ENCODE assay signal across 8 cellular contexts in the genomic region with DNA sequence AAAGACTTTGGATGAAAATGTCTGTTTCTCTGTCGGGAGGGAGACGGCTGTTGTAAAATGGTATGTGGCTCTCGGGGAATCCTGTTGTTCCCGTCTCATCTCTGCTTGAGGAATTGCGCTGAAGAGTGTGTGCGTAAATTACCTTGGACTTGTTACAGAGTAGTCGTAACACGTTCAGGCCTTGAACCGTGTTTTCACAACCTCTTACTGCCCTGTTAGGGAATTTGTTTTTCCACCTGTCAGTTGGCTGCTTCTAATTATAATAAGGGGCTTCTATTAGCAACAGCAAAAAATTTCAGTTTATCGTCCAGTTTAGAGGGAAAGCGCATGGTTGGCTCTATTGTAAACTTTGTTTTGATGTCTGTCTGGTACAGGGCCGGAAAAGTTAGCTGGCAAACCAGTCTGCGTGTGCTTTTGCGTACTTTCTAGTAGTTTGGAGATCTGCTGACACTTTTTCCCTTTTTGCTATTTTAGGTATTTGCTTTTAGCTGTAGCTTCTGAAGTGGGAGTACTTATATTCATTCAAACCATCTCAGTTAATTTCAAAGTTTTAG. TPM values are rescaled to one million over a fixed set of nuclear protein-coding genes. Genes with fewer than 3 reads are reported as not detected.
DNase-seq lines count a peak whose midpoint lies in the region; ATAC-seq and TF ChIP-seq lines count a peak whose summit lies in the region.

No MANE protein-coding gene starts in this region.

- H3K27me3 Mint-ChIP-seq in memory B cell: no peaks in the 10 kb centered on the region

- TF ChIP-seq CTCF in PC-9 (conservative IDR thresholded peaks at IDR 0.05) (0 out of 2 replicates have a peak, but pooled peaks have one; percentile 20), coronary artery (IDR thresholded peaks at IDR 0.05) (no peak)

- ATAC-seq in HG02852 (IDR thresholded peaks at IDR 0.05; ENCODE audit: unreplicated experiment) (peak; percentile 15), memory B cell (ENCODE audit: low read depth) (peak; percentile 5)

- under 1% methylated on average over 14 of the region's 14 CpGs for whole genome bisulfite sequencing in urinary bladder

- peak overlapping the region; percentile 97 for H3K4me2 ChIP-seq in PC-9

- CTCF ChIA-PET in PC-9 (lab: Charles Lee): no interaction called here

- TSS peak; percentile 36 for BruUV-seq in PC-9 (replicated peaks; lab: Mats Ljungman, UMichigan)

- H4K20me1 ChIP-seq in PC-9 (ENCODE audit: insufficient read depth): peaks cover 42% of the 10 kb centered on the region

- H2AFZ ChIP-seq in PC-9: peak overlapping the region; percentile 99

- H3K27ac Mint-ChIP-seq in memory B cell: peak overlapping the region; percentile 94

- H3K4me1 ChIP-seq in PC-9 (replicated peaks; ENCODE audit: insufficient read depth) (peaks cover 42% of the 10 kb centered on the region), urinary bladder (ENCODE audit: insufficient read depth) (no peaks in the 10 kb centered on the region)

- H3F3A ChIP-seq in PC-9 (ENCODE audit: insufficient read depth, low read depth): peaks cover 15% of the 10 kb centered on the region

- H3K9me3 ChIP-seq in PC-9 (ENCODE audit: insufficient read depth, low read depth): no peaks in the 10 kb centered on the region; the same call in 1 of the 2 replicates

- no peaks in the 10 kb centered on the region for H3K9me2 ChIP-seq in PC-9 (ENCODE audit: insufficient read depth)

- H3K27ac ChIP-seq in PC-9 (peak overlapping the region; percentile 90), coronary artery (peak overlapping the region; percentile 99 to 100), urinary bladder (ENCODE audit: low read depth) (peak overlapping the region; percentile 100)

- DNase-seq in DMS 273 treated with DMSO at 0.1 percent for 48 hours (lab: John Stamatoyannopoulos, UW) (peak; percentile 41), DMS 273 (lab: John Stamatoyannopoulos, UW; ENCODE audit: unreplicated experiment) (no peak), PC-9 (no peak), coronary artery (ENCODE audit: low spot score) (no peak), memory B cell (ENCODE audit: low spot score in 2 of 2) (no peak), NCI-H1436 treated with DMSO at 0.1 percent for 48 hours (lab: John Stamatoyannopoulos, UW) (no peak)

- H3K4me3 ChIP-seq in PC-9 (peak overlapping the region; percentile 64), coronary artery (peak overlapping the region; percentile 93), urinary bladder (ENCODE audit: low read depth, low read length) (peak overlapping the region; percentile 76)

- H3K9me3 Mint-ChIP-seq in memory B cell: no peaks in the 10 kb centered on the region

- intact Hi-C loops in PC-9 (cut with micrococcal nuclease; ENCODE audit: unreplicated experiment): loop anchor here (1.0 to 10.0 kb wide), 3 partner anchors 97 to 476 kb away; a partner anchor contains a TSS

- H3K27me3 ChIP-seq in PC-9 (ENCODE audit: insufficient read depth, low read depth): no peaks in the 10 kb centered on the region

- peaks cover 22% of the 10 kb centered on the region for H3K4me1 Mint-ChIP-seq in memory B cell

- H3K36me3 Mint-ChIP-seq in memory B cell: peaks cover 2% of the 10 kb centered on the region

- H3K4me3 Mint-ChIP-seq in memory B cell: peak overlapping the region; percentile 95

- no peaks in the 10 kb centered on the region for H3K36me3 ChIP-seq in PC-9 (ENCODE audit: low read depth)
- H3K36me3 ChIP-seq in urinary bladder (ENCODE audit: insufficient read depth): no peaks in the 10 kb centered on the region

- peaks cover 62% of the 10 kb centered on the region for H3K79me2 ChIP-seq in PC-9 (ENCODE audit: low read depth)

- POLR2A ChIA-PET in PC-9 (lab: Charles Lee; ENCODE audit: unreplicated experiment): interaction anchor here (0.6 kb wide), 1 partner anchor 24 kb away, joined by 5 read pairs; no protein-coding TSS in a partner anchor

RNA-seq across cellular contexts. Expression of a gene that starts 1.5 kb away (rescaled TPM):
- total RNA-seq in PC-9 (2021): 62.1 and 64.8 TPM in 2 replicates
- total RNA-seq in urinary bladder: 242 TPM
- 44.0 TPM for polyA plus RNA-seq in urinary bladder
